14 cellular contexts compared by ENCODE assay signal in the genomic region with DNA sequence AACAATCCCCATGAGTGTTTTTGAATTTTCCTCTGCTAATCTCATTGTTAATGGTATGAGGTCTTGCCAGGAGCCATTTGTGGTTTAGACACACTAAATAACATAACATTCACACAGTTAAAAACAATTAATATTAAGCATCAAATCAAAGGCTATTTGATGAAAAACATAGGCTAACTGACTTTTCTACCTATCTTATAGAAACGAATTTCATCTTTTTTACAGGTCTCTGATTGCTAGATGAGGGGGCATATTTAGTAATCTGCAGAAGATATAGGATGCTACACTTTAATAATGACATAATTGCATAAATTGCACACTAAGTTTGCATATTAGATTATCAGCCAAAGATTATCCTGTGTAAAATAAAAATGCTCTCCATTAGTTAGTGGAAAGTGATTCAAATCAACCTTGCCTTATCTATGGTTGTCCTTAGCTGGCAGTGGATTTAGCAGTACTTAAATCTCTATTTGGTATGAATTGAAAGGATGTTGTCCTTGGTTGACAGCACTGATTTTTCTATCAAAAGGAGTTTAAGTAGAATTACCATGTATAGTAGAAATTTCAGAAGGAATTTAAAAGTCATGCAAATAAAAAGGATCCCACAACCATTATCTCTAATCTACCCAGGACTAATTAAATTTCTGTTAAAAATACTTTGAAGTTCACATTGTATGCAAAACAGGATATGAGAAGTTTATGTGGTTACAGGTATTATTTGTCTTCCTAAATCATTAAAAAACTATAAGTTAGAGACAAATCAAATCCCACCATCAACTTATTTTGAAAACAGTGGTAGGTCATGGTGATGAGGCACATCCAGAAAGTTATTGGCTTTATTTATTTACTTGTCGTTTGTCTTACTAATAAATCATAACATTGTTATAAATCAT. TPM values are rescaled to one million over a fixed set of nuclear protein-coding genes. Genes with fewer than 3 reads are reported as not detected.
DNase-seq lines count a peak whose midpoint lies in the region; ATAC-seq and TF ChIP-seq lines count a peak whose summit lies in the region.
"Had no signal": no experiment of that assay in that cellular context is flagged by ENCODE, and none has a peak within 500 bp of the region (broad histone marks: within the 10 kb centered on the region; RNA-seq: fewer than 3 reads in every experiment).

No MANE protein-coding gene starts in this region.

- WGBS in esophagus squamous epithelium, 2 donors = 44 to 52% methylated on average over 2 of the region's 2 CpGs

- H2AFZ ChIP-seq in Loucy (ENCODE audit: low read length) = no peak overlapping the region

- H3K79me2 ChIP-seq in Loucy (ENCODE audit: insufficient read depth, low read length) = peaks cover 61% of the 10 kb centered on the region

- peak overlapping the region; percentile 57 for H3K4me3 ChIP-seq in Loucy (ENCODE audit: low read length, poor library complexity, severe bottlenecking)
- H3K4me3 ChIP-seq in skeletal muscle satellite cell (ENCODE audit: low read length) = no peak overlapping the region
- H3K4me3 ChIP-seq in esophagus squamous epithelium = no peak overlapping the region
- H3K4me3 ChIP-seq: cardiac muscle cell had no signal

- no peaks in the 10 kb centered on the region for H4K20me1 ChIP-seq in Loucy (ENCODE audit: insufficient read depth, low read length, poor library complexity, severe bottlenecking)

- H3K9me3 ChIP-seq in Loucy (ENCODE audit: insufficient read depth, low read depth, low read length) = no peaks in the 10 kb centered on the region
- no peaks in the 10 kb centered on the region for H3K9me3 ChIP-seq in skeletal muscle satellite cell (replicated peaks; ENCODE audit: low read length)
- no peaks in the 10 kb centered on the region for H3K9me3 ChIP-seq in esophagus squamous epithelium

- H3K9ac ChIP-seq in Loucy (ENCODE audit: low read depth, low read length, poor library complexity, severe bottlenecking) (peak overlapping the region; percentile 78), skeletal muscle satellite cell (ENCODE audit: low read depth, low read length) (no peak overlapping the region)

- H3K27ac Mint-ChIP-seq in activated CD4-positive, alpha-beta T cell treated with anti-CD3 and anti-CD28 coated beads, Interleukin-2, amount 10 ng/mL, durations not matched to agents 7 days and 5 days = peak overlapping the region; percentile 81
- H3K27ac Mint-ChIP-seq in central memory CD8-positive, alpha-beta T cell (ENCODE audit: low read depth) = peak overlapping the region; percentile 64
- H3K27ac Mint-ChIP-seq: activated T-helper 17 cell treated with anti-CD3 and anti-CD28 coated beads, Interleukin-2, amount 50 U/mL, for 72 hours had no signal

- no peaks in the 10 kb centered on the region for H3K9me3 Mint-ChIP-seq in activated CD4-positive, alpha-beta T cell treated with anti-CD3 and anti-CD28 coated beads, Interleukin-2, amount 10 ng/mL, durations not matched to agents 7 days and 5 days
- no peaks in the 10 kb centered on the region for H3K9me3 Mint-ChIP-seq in central memory CD8-positive, alpha-beta T cell
- H3K9me3 Mint-ChIP-seq: activated T-helper 17 cell treated with anti-CD3 and anti-CD28 coated beads, Interleukin-2, amount 50 U/mL, for 72 hours had no signal

- peaks cover 26% of the 10 kb centered on the region for H3K4me1 Mint-ChIP-seq in activated CD4-positive, alpha-beta T cell treated with anti-CD3 and anti-CD28 coated beads, Interleukin-2, amount 10 ng/mL, durations not matched to agents 7 days and 5 days
- peaks cover 13% of the 10 kb centered on the region for H3K4me1 Mint-ChIP-seq in central memory CD8-positive, alpha-beta T cell
- H3K4me1 Mint-ChIP-seq: activated T-helper 17 cell treated with anti-CD3 and anti-CD28 coated beads, Interleukin-2, amount 50 U/mL, for 72 hours had no signal

- no peaks in the 10 kb centered on the region for H3K27me3 ChIP-seq in Loucy (ENCODE audit: insufficient read depth, low read length, poor library complexity, severe bottlenecking)
- no peaks in the 10 kb centered on the region for H3K27me3 ChIP-seq in skeletal muscle satellite cell (ENCODE audit: control insufficient read depth, insufficient read depth, low read length)
- H3K27me3 ChIP-seq in esophagus squamous epithelium = no peaks in the 10 kb centered on the region
- H3K27me3 ChIP-seq: cardiac muscle cell had no signal

- H3K36me3 Mint-ChIP-seq in activated CD4-positive, alpha-beta T cell treated with anti-CD3 and anti-CD28 coated beads, Interleukin-2, amount 10 ng/mL, durations not matched to agents 7 days and 5 days (ENCODE audit: low read depth) = no peaks in the 10 kb centered on the region
- H3K36me3 Mint-ChIP-seq in central memory CD8-positive, alpha-beta T cell (ENCODE audit: insufficient read depth) = peaks cover 5% of the 10 kb centered on the region

- CTCF ChIA-PET in activated CD4-positive, alpha-beta T cell treated with anti-CD3 and anti-CD28 coated beads, Interleukin-2, amount 10 ng/mL, durations not matched to agents 7 days and 5 days (lab: Charles Lee) = no interaction called here

- ATAC-seq in central memory CD8-positive, alpha-beta T cell (replicated peaks; ENCODE audit: extremely low read depth, poor library complexity, severe bottlenecking) = no peak
- ATAC-seq in GM18511 (IDR thresholded peaks at IDR 0.05; ENCODE audit: unreplicated experiment) = no peak

- peak overlapping the region; percentile 78 for H3K4me2 ChIP-seq in Loucy (ENCODE audit: low read depth, low read length, poor library complexity, severe bottlenecking)
- H3K4me2 ChIP-seq in skeletal muscle satellite cell (ENCODE audit: low read length) = peak overlapping the region; percentile 16

- no peak for DNase-seq in activated CD4-positive, alpha-beta T cell treated with anti-CD3 and anti-CD28 coated beads, Interleukin-2, amount 10 ng/mL, durations not matched to agents 7 days and 5 days
- no peak for DNase-seq in activated CD4-positive, alpha-beta T cell treated with anti-CD3 and anti-CD28 coated beads for 4 hours
- no peak for DNase-seq in central memory CD8-positive, alpha-beta T cell (ENCODE audit: low spot score in 2 of 2)
- no peak for DNase-seq in dermis blood vessel endothelial cell
- DNase-seq in esophagus squamous epithelium (lab: John Stamatoyannopoulos, UW) = no peak
- DNase-seq: head of caudate nucleus, NCI-H1694 treated with DMSO at 0.1 percent for 48 hours, SHP77 treated with DMSO at 0.1 percent for 48 hours, small intestine had no signal

- POLR2A ChIA-PET in activated CD4-positive, alpha-beta T cell treated with anti-CD3 and anti-CD28 coated beads, Interleukin-2, amount 10 ng/mL, durations not matched to agents 7 days and 5 days (lab: Charles Lee) = no interaction called here

- peaks cover 9% of the 10 kb centered on the region for H3K27me3 Mint-ChIP-seq in activated CD4-positive, alpha-beta T cell treated with anti-CD3 and anti-CD28 coated beads, Interleukin-2, amount 10 ng/mL, durations not matched to agents 7 days and 5 days
- peaks cover 9% of the 10 kb centered on the region for H3K27me3 Mint-ChIP-seq in central memory CD8-positive, alpha-beta T cell

- H3K36me3 ChIP-seq in Loucy (ENCODE audit: insufficient read depth, low read length) (no peaks in the 10 kb centered on the region), skeletal muscle satellite cell (ENCODE audit: insufficient read depth, low read length) (no peaks in the 10 kb centered on the region), esophagus squamous epithelium (no peaks in the 10 kb centered on the region)
- H3K36me3 ChIP-seq: cardiac muscle cell had no signal

- peak overlapping the region; percentile 17 for H3K4me3 Mint-ChIP-seq in activated CD4-positive, alpha-beta T cell treated with anti-CD3 and anti-CD28 coated beads, Interleukin-2, amount 10 ng/mL, durations not matched to agents 7 days and 5 days
- H3K4me3 Mint-ChIP-seq in central memory CD8-positive, alpha-beta T cell = peak overlapping the region; percentile 36
- H3K4me3 Mint-ChIP-seq: activated T-helper 17 cell treated with anti-CD3 and anti-CD28 coated beads, Interleukin-2, amount 50 U/mL, for 72 hours had no signal

- no peak for TF ChIP-seq POLR2A in esophagus squamous epithelium (IDR thresholded peaks at IDR 0.05)

- H3K4me1 ChIP-seq in Loucy (ENCODE audit: insufficient read depth, low read length, poor library complexity, severe bottlenecking) (peaks cover 94% of the 10 kb centered on the region), skeletal muscle satellite cell (ENCODE audit: control insufficient read depth, insufficient read depth, low read length) (peaks cover 58% of the 10 kb centered on the region), esophagus squamous epithelium (peaks cover 0 to 11% (median 0%) of the 10 kb centered on the region in 3 donors)

- TF ChIP-seq CTCF in Loucy (conservative IDR thresholded peaks at IDR 0.05; ENCODE audit: low read length) (no peak), esophagus squamous epithelium (IDR thresholded peaks at IDR 0.05) (no peak)

- H3K27ac ChIP-seq in esophagus squamous epithelium = no peak overlapping the region
- H3K27ac ChIP-seq: cardiac muscle cell had no signal

- no peaks in the 10 kb centered on the region for H3K9me2 ChIP-seq in Loucy (replicated peaks; ENCODE audit: low read depth, low read length)

- intact Hi-C loops in esophagus squamous epithelium (cut with DNase I) = no loop called here

- peaks cover 27% of the 10 kb centered on the region for H3F3A ChIP-seq in Loucy (ENCODE audit: low read depth)

RNA-seq across cellular contexts. Expression of gene SPAG16, which starts 50.6 kb away (rescaled TPM):
- total RNA-seq in activated CD4-positive, alpha-beta T cell treated with anti-CD3 and anti-CD28 coated beads, Interleukin-2, amount 10 ng/mL, durations not matched to agents 7 days and 5 days = 10 to 100 TPM; 10.6 to 10.7 TPM
- 18.5 and 22.1 TPM in 2 replicates for total RNA-seq in skeletal muscle satellite cell (2012; rRNA removed)
- total RNA-seq in dermis blood vessel endothelial cell (9.5 and 10.6 TPM in 2 replicates), esophagus squamous epithelium (10 to 100 TPM; 14.1 to 43.1 (median 30.2) TPM)
